ENCODE assay signal across 17 cellular contexts in the genomic region with DNA sequence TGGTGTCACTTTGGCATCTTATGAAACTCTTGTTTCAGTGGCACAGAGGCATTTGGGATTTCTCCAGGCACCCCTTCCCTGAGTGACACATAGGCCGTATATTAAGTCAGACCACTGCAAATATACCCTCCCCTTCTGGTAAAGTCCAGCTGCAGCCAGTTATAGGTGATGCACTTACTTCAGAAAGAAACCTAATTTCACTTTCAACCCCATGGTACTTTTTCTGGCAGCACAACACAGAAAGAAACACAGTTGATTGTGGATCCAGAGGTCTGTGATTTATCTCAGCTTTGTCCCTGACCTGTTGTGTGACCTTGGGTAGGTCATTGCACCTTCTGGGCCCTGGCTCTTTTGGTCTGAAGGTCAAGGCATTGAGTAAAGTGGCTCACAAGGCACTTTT.
DNase-seq lines count a peak whose midpoint lies in the region; ATAC-seq and TF ChIP-seq lines count a peak whose summit lies in the region.
"Had no signal": no experiment of that assay in that cellular context is flagged by ENCODE, and none has a peak within 500 bp of the region (broad histone marks: within the 10 kb centered on the region; RNA-seq: fewer than 3 reads in every experiment).

No MANE protein-coding gene starts in this region.

- H3K4me1 ChIP-seq in KMS-11 (ENCODE audit: low read depth, poor library complexity, severe bottlenecking), result peaks cover 43% of the 10 kb centered on the region
- H3K4me1 ChIP-seq: gastrocnemius medialis, SJSA1 had no signal

- H3K4me3 Mint-ChIP-seq in activated naive CD4-positive, alpha-beta T cell treated with anti-CD3 and anti-CD28 coated beads for 36 hours, result no peak overlapping the region

- H3K4me1 Mint-ChIP-seq in activated naive CD4-positive, alpha-beta T cell treated with anti-CD3 and anti-CD28 coated beads for 36 hours (ENCODE audit: low read depth), result no peaks in the 10 kb centered on the region

- no peak overlapping the region for H3K9ac ChIP-seq in KMS-11
- H3K9ac ChIP-seq: BLaER1 had no signal

- DNase-seq in NCI-H2227 (lab: John Stamatoyannopoulos, UW; ENCODE audit: unreplicated experiment), result no peak
- DNase-seq in SIG-M5 treated with dmso at 0.1 percent for 504 hours (lab: John Stamatoyannopoulos, UW; ENCODE audit: unreplicated experiment), result no peak
- no peak for DNase-seq in activated naive CD4-positive, alpha-beta T cell treated with anti-CD3 and anti-CD28 coated beads for 36 hours
- DNase-seq in erythroblast (lab: John Stamatoyannopoulos, UW), result no peak
- DNase-seq: activated T-cell treated with anti-CD3 and anti-CD28 coated beads, Interleukin-2, amount 50 U/mL, for 1 hour; aorta; gastrocnemius medialis; GOT3; NCI-H1417 treated with DMSO at 0.1 percent for 48 hours; NCI-H526 treated with DMSO at 0.1 percent for 48 hours; WERI-Rb-1 had no signal

- no peak overlapping the region for H2AFZ ChIP-seq in KMS-11 (ENCODE audit: low read depth)

- no peaks in the 10 kb centered on the region for H4K20me1 ChIP-seq in KMS-11 (ENCODE audit: insufficient read depth)
- H4K20me1 ChIP-seq: BLaER1 had no signal

- peak overlapping the region; percentile 27; the same call in 1 of the 2 replicates for H3K27ac ChIP-seq in KMS-11
- H3K27ac ChIP-seq: BLaER1, gastrocnemius medialis, SJSA1, WERI-Rb-1 had no signal

- CTCF ChIA-PET in activated naive CD4-positive, alpha-beta T cell treated with anti-CD3 and anti-CD28 coated beads for 36 hours (lab: Charles Lee), result no interaction called here

- H3K36me3 ChIP-seq in KMS-11 (ENCODE audit: insufficient read depth), result no peaks in the 10 kb centered on the region
- H3K36me3 ChIP-seq: gastrocnemius medialis, SJSA1, WERI-Rb-1 had no signal

- peak overlapping the region; percentile 31 for H3K4me2 ChIP-seq in KMS-11

- ATAC-seq in GM18858 (IDR thresholded peaks at IDR 0.05; ENCODE audit: unreplicated experiment) (peak; percentile 72), GM21390 (IDR thresholded peaks at IDR 0.05; ENCODE audit: unreplicated experiment) (peak; percentile 72), HG02973 (IDR thresholded peaks at IDR 0.05; ENCODE audit: unreplicated experiment) (peak; percentile 79)
- ATAC-seq: gastrocnemius medialis had no signal

- intact Hi-C loops in activated naive CD4-positive, alpha-beta T cell treated with anti-CD3 and anti-CD28 coated beads for 36 hours (cut with micrococcal nuclease), result no loop called here

- TF ChIP-seq POLR2A in erythroblast (IDR thresholded peaks at IDR 0.05; ENCODE audit: low read length), result no peak

- no peak overlapping the region for H3K4me3 ChIP-seq in KMS-11 (IDR thresholded peaks at IDR 0.05; ENCODE audit: insufficient read depth, low read depth, low read length)
- H3K4me3 ChIP-seq: BLaER1, gastrocnemius medialis, SJSA1 had no signal

- no peaks in the 10 kb centered on the region for H3K79me2 ChIP-seq in KMS-11 (ENCODE audit: insufficient read depth, low read depth)

- no peaks in the 10 kb centered on the region for H3K27me3 ChIP-seq in KMS-11 (ENCODE audit: insufficient read depth, low read depth)
- H3K27me3 ChIP-seq: BLaER1, gastrocnemius medialis, SJSA1 had no signal

- H3K36me3 Mint-ChIP-seq in activated naive CD4-positive, alpha-beta T cell treated with anti-CD3 and anti-CD28 coated beads for 36 hours (ENCODE audit: low read depth), result peaks cover 3% of the 10 kb centered on the region

- peaks cover 2% of the 10 kb centered on the region for H3K27me3 Mint-ChIP-seq in activated naive CD4-positive, alpha-beta T cell treated with anti-CD3 and anti-CD28 coated beads for 36 hours (ENCODE audit: low read depth)

- no peak overlapping the region for H3K27ac Mint-ChIP-seq in activated naive CD4-positive, alpha-beta T cell treated with anti-CD3 and anti-CD28 coated beads for 36 hours

- peaks cover 7% of the 10 kb centered on the region for H3K9me3 Mint-ChIP-seq in activated naive CD4-positive, alpha-beta T cell treated with anti-CD3 and anti-CD28 coated beads for 36 hours

- no peak for TF ChIP-seq CTCF in KMS-11 (conservative IDR thresholded peaks at IDR 0.05; ENCODE audit: low read depth, low read length)
